Comparison of ENCODE assay signal across 10 cellular contexts in genomic region chr7:155459133-155459866, GRCh38. TPM values are rescaled to one million over a fixed set of nuclear protein-coding genes. Genes with fewer than 3 reads are reported as not detected.
DNase-seq lines count a peak whose midpoint lies in the region; ATAC-seq and TF ChIP-seq lines count a peak whose summit lies in the region.
"Had no signal": no experiment of that assay in that cellular context is flagged by ENCODE, and none has a peak within 500 bp of the region (broad histone marks: within the 10 kb centered on the region; RNA-seq: fewer than 3 reads in every experiment).

No MANE protein-coding gene starts in this region.

- peaks cover 88% of the 10 kb centered on the region for H3K27me3 ChIP-seq in GM23248 (replicated peaks; ENCODE audit: insufficient read depth)

- H3K4me3 Mint-ChIP-seq in IgD-negative memory B cell (peak overlapping the region in 2 of 4 donors; percentile 48 to 54), osteocyte (ENCODE audit: unreplicated experiment) (peak overlapping the region; percentile 79)
- peak overlapping the region; percentile 53 to 73 for H3K4me3 Mint-ChIP-seq in effector memory CD8-positive, alpha-beta T cell

- peaks cover 52% of the 10 kb centered on the region for H3K27me3 Mint-ChIP-seq in IgD-negative memory B cell
- H3K27me3 Mint-ChIP-seq in effector memory CD8-positive, alpha-beta T cell, result peaks cover 74 to 85% of the 10 kb centered on the region in 2 donors
- peaks cover 42% of the 10 kb centered on the region for H3K27me3 Mint-ChIP-seq in osteocyte (ENCODE audit: unreplicated experiment)

- no peak overlapping the region for H3K4me3 ChIP-seq in OCI-LY7 (ENCODE audit: low read depth, low read length, poor library complexity, severe bottlenecking)
- no peak overlapping the region for H3K4me3 ChIP-seq in GM23248

- in situ Hi-C loops in GM23248 (cut with MboI), result no loop called here

- H3K36me3 Mint-ChIP-seq in IgD-negative memory B cell (peaks cover 1% of the 10 kb centered on the region), osteocyte (ENCODE audit: unreplicated experiment) (peaks cover 2% of the 10 kb centered on the region)
- H3K36me3 Mint-ChIP-seq in effector memory CD8-positive, alpha-beta T cell (ENCODE audit: insufficient read depth), result peaks cover 7% of the 10 kb centered on the region

- no peaks in the 10 kb centered on the region for H3F3A ChIP-seq in GM23248 (ENCODE audit: insufficient read depth)

- no TSS peak for BruUV-seq in OCI-LY7 (replicated peaks; lab: Mats Ljungman, UMichigan)

- H3K9me2 ChIP-seq in OCI-LY7 (ENCODE audit: insufficient read depth, low read length), result no peaks in the 10 kb centered on the region
- H3K9me2 ChIP-seq in GM23248 (ENCODE audit: insufficient read depth), result no peaks in the 10 kb centered on the region

- peak overlapping the region; percentile 54 to 78 (median 59) for H3K27ac Mint-ChIP-seq in IgD-negative memory B cell
- H3K27ac Mint-ChIP-seq in effector memory CD8-positive, alpha-beta T cell, result no peak overlapping the region
- peak overlapping the region; percentile 38 for H3K27ac Mint-ChIP-seq in osteocyte (ENCODE audit: unreplicated experiment)

- H3K36me3 ChIP-seq in OCI-LY7 (ENCODE audit: insufficient read depth, low read length), result no peaks in the 10 kb centered on the region
- no peaks in the 10 kb centered on the region for H3K36me3 ChIP-seq in GM23248 (ENCODE audit: low read depth)

- no peak overlapping the region for H3K27ac ChIP-seq in OCI-LY7 (ENCODE audit: low read depth, low read length, poor library complexity, severe bottlenecking)
- no peak overlapping the region for H3K27ac ChIP-seq in GM23248

- H3K4me1 ChIP-seq in OCI-LY7 (ENCODE audit: insufficient read depth, low read length, poor library complexity, severe bottlenecking) (no peaks in the 10 kb centered on the region), GM23248 (ENCODE audit: insufficient read depth) (no peaks in the 10 kb centered on the region)

- no peaks in the 10 kb centered on the region for H3K79me2 ChIP-seq in OCI-LY7 (ENCODE audit: insufficient read depth, low read depth, low read length)
- H3K79me2 ChIP-seq in GM23248 (ENCODE audit: insufficient read depth), result no peaks in the 10 kb centered on the region

- DNase-seq in Daoy (ENCODE audit: low read depth) (peak; percentile 57), osteocyte (ENCODE audit: extremely low spot score, unreplicated experiment) (no peak), NCI-H69 (lab: John Stamatoyannopoulos, UW) (no peak), OCI-LY7 (ENCODE audit: low spot score) (no peak), GM23248 (no peak)
- no peak for DNase-seq in effector memory CD8-positive, alpha-beta T cell
- DNase-seq: SHP77 treated with DMSO at 0.1 percent for 48 hours had no signal

- H2AFZ ChIP-seq in OCI-LY7 (ENCODE audit: low read length), result no peak overlapping the region
- no peak overlapping the region for H2AFZ ChIP-seq in GM23248

- H3K4me2 ChIP-seq in OCI-LY7 (ENCODE audit: low read length), result no peak overlapping the region
- no peak overlapping the region for H3K4me2 ChIP-seq in GM23248 (ENCODE audit: unreplicated experiment)

- intact Hi-C loops in OCI-LY7 (cut with micrococcal nuclease; ENCODE audit: unreplicated experiment), result no loop called here

- TF ChIP-seq CTCF in osteocyte (IDR thresholded peaks at IDR 0.05) (no peak), OCI-LY7 (conservative IDR thresholded peaks at IDR 0.05; ENCODE audit: low read length) (no peak)

- H3K9me3 ChIP-seq in OCI-LY7 (ENCODE audit: low read length) (no peaks in the 10 kb centered on the region), GM23248 (ENCODE audit: low read depth) (no peaks in the 10 kb centered on the region)

- ATAC-seq in effector memory CD8-positive, alpha-beta T cell (replicated peaks), result no peak
- no peak for ATAC-seq in HG02678 (IDR thresholded peaks at IDR 0.05; ENCODE audit: unreplicated experiment)

- H3K9me3 Mint-ChIP-seq in IgD-negative memory B cell, result peaks cover 0 to 4% (median 0%) of the 10 kb centered on the region in 3 donors
- H3K9me3 Mint-ChIP-seq in effector memory CD8-positive, alpha-beta T cell, result no peaks in the 10 kb centered on the region
- no peaks in the 10 kb centered on the region for H3K9me3 Mint-ChIP-seq in osteocyte (ENCODE audit: unreplicated experiment)

- WGBS in GM23248 (ENCODE audit: low coverage in 1 of 2, low lambda C conversion rate in 2 of 2, missing lambda C conversion rate in 2 of 2), 2 experiments, result 4 to 6% methylated on average over 33 to 36 of the region's 37 CpGs

- no peak overlapping the region for H3K9ac ChIP-seq in GM23248

- POLR2A ChIA-PET in OCI-LY7 (lab: Charles Lee), result no interaction called here

- CTCF ChIA-PET in OCI-LY7 (lab: Charles Lee; ENCODE audit: unreplicated experiment), result no interaction called here

- H3K4me1 Mint-ChIP-seq in IgD-negative memory B cell (peaks cover 0 to 2% (median 0%) of the 10 kb centered on the region in 3 donors), osteocyte (ENCODE audit: unreplicated experiment) (peaks cover 19% of the 10 kb centered on the region)
- peaks cover 15 to 18% of the 10 kb centered on the region in 2 donors for H3K4me1 Mint-ChIP-seq in effector memory CD8-positive, alpha-beta T cell (ENCODE audit: low read depth in 2 of 2)

- H4K20me1 ChIP-seq in OCI-LY7 (ENCODE audit: insufficient read depth, low read length), result no peaks in the 10 kb centered on the region
- H4K20me1 ChIP-seq in GM23248 (ENCODE audit: insufficient read depth), result no peaks in the 10 kb centered on the region

RNA-seq across cellular contexts. Expression of gene EN2, which starts 1.4 kb away (rescaled TPM):
- 1.4 and 3.5 TPM in 2 replicates for total RNA-seq in Daoy (2014; rRNA removed; shearing (Covaris generic))
- polyA plus RNA-seq in IgD-negative memory B cell (not detected), GM23248 (2016; fragmentation: Nextera tagmentation; extraction: Ambion mirVana) (not detected in 2 replicates)
- total RNA-seq in osteocyte (3.3 and 3.4 TPM in 2 replicates), OCI-LY7 (2022) (not detected in 2 replicates)
- total RNA-seq in OCI-LY7 (2014; rRNA removed; shearing (Covaris generic)), result not detected in 2 replicates
- total RNA-seq in GM23248 (2014; rRNA removed; shearing (Covaris generic)), result not detected in 2 replicates
- total RNA-seq: dermis blood vessel endothelial cell had no signal

Comparison
In these comparisons a context has a peak if more than half of its experiments do, and no peak if none do; other contexts are left out.
1. H3K27ac Mint-ChIP-seq: peak in IgD-negative memory B cell (3 of 3) and osteocyte (single experiment); none in effector memory CD8-positive, alpha-beta T cell (0 of 2).